ENCODE assay signal across 25 cellular contexts in genomic region chr2:100977511-100977910, GRCh38. TPM values are rescaled to one million over a fixed set of nuclear protein-coding genes. Genes with fewer than 3 reads are reported as not detected.
DNase-seq lines count a peak whose midpoint lies in the region; ATAC-seq and TF ChIP-seq lines count a peak whose summit lies in the region.
"Had no signal": no experiment of that assay in that cellular context is flagged by ENCODE, and none has a peak within 500 bp of the region (broad histone marks: within the 10 kb centered on the region; RNA-seq: fewer than 3 reads in every experiment).

No MANE protein-coding gene starts in this region.

- ATAC-seq in HG03520 (IDR thresholded peaks at IDR 0.05; ENCODE audit: unreplicated experiment) (peak; percentile 10), GM21515 (IDR thresholded peaks at IDR 0.05; ENCODE audit: unreplicated experiment) (no peak)
- ATAC-seq: foreskin keratinocyte, psoas muscle had no signal

- H4K91ac ChIP-seq in trophoblast cell (ENCODE audit: low read depth, low read length): peak overlapping the region; percentile 88

- peak overlapping the region; percentile 41 for H4K8ac ChIP-seq in trophoblast cell (ENCODE audit: low read depth, low read length)

- H3K14ac ChIP-seq in trophoblast cell (ENCODE audit: low read length): peak overlapping the region; percentile 67

- peak overlapping the region; percentile 92 for H2BK12ac ChIP-seq in trophoblast cell (ENCODE audit: low read length)

- intact Hi-C loops in esophagus muscularis mucosa (cut with DNase I): no loop called here

- H3K18ac ChIP-seq in trophoblast cell (ENCODE audit: low read length): peak overlapping the region; percentile 64

- TF ChIP-seq CTCF in esophagus muscularis mucosa (IDR thresholded peaks at IDR 0.05): no peak

- H3K27me3 ChIP-seq in esophagus muscularis mucosa: no peaks in the 10 kb centered on the region
- no peaks in the 10 kb centered on the region for H3K27me3 ChIP-seq in trophoblast cell (ENCODE audit: insufficient read depth, low read length)
- H3K27me3 ChIP-seq in stomach smooth muscle (ENCODE audit: control insufficient read depth in 1 of 2, insufficient read depth in 2 of 2, low read length in 2 of 2): no peaks in the 10 kb centered on the region
- H3K27me3 ChIP-seq: foreskin keratinocyte, MG63, suprapubic skin, vagina had no signal

- H3K79me1 ChIP-seq in trophoblast cell (ENCODE audit: low read length): peaks cover 31% of the 10 kb centered on the region

- peak overlapping the region; percentile 42 for H2BK5ac ChIP-seq in trophoblast cell (ENCODE audit: low read depth, low read length, poor library complexity)

- H3K23ac ChIP-seq in trophoblast cell (ENCODE audit: low read length): no peak overlapping the region

- TF ChIP-seq POLR2A in esophagus muscularis mucosa (IDR thresholded peaks at IDR 0.05; ENCODE audit: low read depth): no peak

- H3K9ac ChIP-seq in trophoblast cell (ENCODE audit: low read length) (no peak overlapping the region), stomach smooth muscle (ENCODE audit: low read length in 2 of 2) (peak overlapping the region in 1 of 2 donors; percentile 68)

- WGBS in esophagus muscularis mucosa: 91% methylated on average over 12 of the region's 12 CpGs
- no CpG with 5 or more reads among the region's 12 CpGs for WGBS in trophoblast cell (ENCODE audit: extremely low coverage, insufficient coverage, insufficient read length)

- H3K79me2 ChIP-seq in trophoblast cell (ENCODE audit: control insufficient read depth, insufficient read depth, low read length, poor library complexity): peaks cover 2% of the 10 kb centered on the region

- H3K9me3 ChIP-seq in esophagus muscularis mucosa (no peaks in the 10 kb centered on the region), trophoblast cell (ENCODE audit: insufficient read depth, low read depth, low read length) (no peaks in the 10 kb centered on the region), stomach smooth muscle (ENCODE audit: control insufficient read depth in 2 of 2, low read length in 2 of 2) (no peaks in the 10 kb centered on the region)
- H3K9me3 ChIP-seq: MG63, neutrophil, psoas muscle, suprapubic skin, vagina had no signal

- H3K4ac ChIP-seq in trophoblast cell (ENCODE audit: low read depth, low read length): peak overlapping the region; percentile 37

- TF ChIP-seq EP300 in esophagus muscularis mucosa (IDR thresholded peaks at IDR 0.05): no peak

- H3K4me3 ChIP-seq in esophagus muscularis mucosa: no peak overlapping the region
- no peak overlapping the region for H3K4me3 ChIP-seq in trophoblast cell (ENCODE audit: low read depth, low read length)
- H3K4me3 ChIP-seq in stomach smooth muscle (ENCODE audit: low read length in 2 of 2): peak overlapping the region in 1 of 2 donors; percentile 18
- H3K4me3 ChIP-seq: MG63, psoas muscle, SK-N-MC, suprapubic skin, vagina had no signal

- H2BK120ac ChIP-seq in trophoblast cell (ENCODE audit: insufficient read depth, low read length, poor library complexity): peak overlapping the region; percentile 65

- H4K12ac ChIP-seq in trophoblast cell (ENCODE audit: low read depth, low read length): no peak overlapping the region

- no peak overlapping the region for H2AFZ ChIP-seq in trophoblast cell (ENCODE audit: insufficient read depth, low read length, poor library complexity)

- H3K36me3 ChIP-seq in esophagus muscularis mucosa (peaks cover 5 to 88% (median 55%) of the 10 kb centered on the region in 4 donors), trophoblast cell (ENCODE audit: control insufficient read depth in 1 of 2, insufficient read depth in 2 of 2, low read length in 2 of 2) (no peaks in the 10 kb centered on the region), stomach smooth muscle (ENCODE audit: control insufficient read depth in 2 of 2, insufficient read depth in 2 of 2, low read length in 2 of 2) (peaks cover 7 to 18% of the 10 kb centered on the region in 2 donors)
- H3K36me3 ChIP-seq: MG63, neutrophil had no signal

- H3K4me2 ChIP-seq in trophoblast cell (ENCODE audit: low read length): peak overlapping the region; percentile 52

- no peak for DNase-seq in esophagus muscularis mucosa (ENCODE audit: extremely low spot score)
- no peak for DNase-seq in trophoblast cell
- DNase-seq in GM19238 (ENCODE audit: insufficient read length, low spot score): no peak
- no peak for DNase-seq in NOMO-1 (lab: John Stamatoyannopoulos, UW; ENCODE audit: unreplicated experiment in 2 of 2)
- DNase-seq in AG08396 (ENCODE audit: low spot score): no peak
- DNase-seq: activated CD4-positive, alpha-beta memory T cell treated with anti-CD3 and anti-CD28 coated beads, Interleukin-2, amount 10 ng/mL, durations not matched to agents 7 days and 5 days; activated CD4-positive, alpha-beta T cell treated with anti-CD3 and anti-CD28 coated beads for 1 hour; activated CD8-positive, alpha-beta memory T cell treated with anti-CD3 and anti-CD28 coated beads, Interleukin-2, amount 50 U/mL, for 48 hours; CD4-positive, alpha-beta T cell; foreskin keratinocyte; KG1; NCI-H2029 treated with DMSO at 0.1 percent for 48 hours; NCI-H2227 treated with DMSO at 0.1 percent for 48 hours; psoas muscle; RPMI8226; stimulated activated CD4-positive, alpha-beta T cell treated with anti-CD3 and anti-CD28 coated beads, Interleukin-2, amount 100 ng/mL, for 24 hours; T-helper 17 cell had no signal

- H3K4me1 ChIP-seq in esophagus muscularis mucosa (peaks cover 0 to 18% (median 10%) of the 10 kb centered on the region in 4 donors), trophoblast cell (ENCODE audit: control insufficient read depth in 1 of 2, insufficient read depth in 2 of 2, low read length in 2 of 2) (peaks cover 40 to 41% of the 10 kb centered on the region in 2 experiments), stomach smooth muscle (ENCODE audit: control insufficient read depth, insufficient read depth, low read length) (peaks cover 22% of the 10 kb centered on the region)
- H3K4me1 ChIP-seq: foreskin keratinocyte, psoas muscle, suprapubic skin, vagina had no signal

- peak overlapping the region; percentile 77 to 83 (median 80) for H3K27ac ChIP-seq in esophagus muscularis mucosa (replicated peaks in 1 of 4)
- peak overlapping the region; percentile 87 for H3K27ac ChIP-seq in trophoblast cell (ENCODE audit: low read depth, low read length)
- H3K27ac ChIP-seq in stomach smooth muscle (ENCODE audit: low read length): peak overlapping the region; percentile 88
- H3K27ac ChIP-seq: foreskin keratinocyte, neutrophil, psoas muscle, SK-N-MC, suprapubic skin, vagina had no signal

- H2AK5ac ChIP-seq in trophoblast cell (ENCODE audit: low read length): peak overlapping the region; percentile 57

RNA-seq across cellular contexts. Expression of gene RPL31, which starts 24.6 kb away (rescaled TPM):
- 1,000 to 10,000 TPM in 3 of 4 donors, 100 to 1,000 TPM in 1; 645 to 2,101 (median 1,206) TPM for total RNA-seq in esophagus muscularis mucosa
- 1,205 and 1,283 TPM in 2 replicates for polyA plus RNA-seq in trophoblast cell (2013)
